ENCODE assay signal across 1 cellular context in the genomic region with DNA sequence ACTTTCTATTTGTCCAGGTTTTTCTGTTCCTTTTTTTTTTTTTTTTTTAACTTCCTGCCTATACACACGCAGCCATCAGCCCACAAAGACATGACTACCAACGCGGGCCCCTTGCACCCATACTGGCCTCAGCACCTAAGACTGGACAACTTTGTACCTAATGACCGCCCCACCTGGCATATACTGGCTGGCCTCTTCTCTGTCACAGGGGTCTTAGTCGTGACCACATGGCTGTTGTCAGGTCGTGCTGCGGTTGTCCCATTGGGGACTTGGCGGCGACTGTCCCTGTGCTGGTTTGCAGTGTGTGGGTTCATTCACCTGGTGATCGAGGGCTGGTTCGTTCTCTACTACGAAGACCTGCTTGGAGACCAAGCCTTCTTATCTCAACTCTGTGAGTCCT.
A peak's percentile ranks its signal among the peaks of the same experiment; 100 is the strongest.
TF ChIP-seq lines count a peak whose summit lies in the region.

No MANE protein-coding gene starts in this region.

TF ChIP-seq in K562, 482 proteins besides CTCF, POLR2A, EP300 and RAD21:
- TF ChIP-seq TAF15 (IDR thresholded peaks at IDR 0.05; ENCODE audit: low read depth, low read length) (no peak), RBFOX2 (IDR thresholded peaks at IDR 0.05; ENCODE audit: low read depth, low read length) (peak; percentile 52), CHD7 (IDR thresholded peaks at IDR 0.05; ENCODE audit: low read depth, low read length) (no peak)
TF ChIP-seq in K562: peak in this region for 1.
